In genomic region chr15:58476525-58477162, GRCh38 we compare ENCODE assay signal across 1 cellular context.
TF ChIP-seq lines count a peak whose summit lies in the region.

No MANE protein-coding gene starts in this region.

TF ChIP-seq in HepG2, 621 proteins besides CTCF, POLR2A, EP300 and RAD21 (continued from another document and continues in another):
- TF ChIP-seq, protein P1, sequence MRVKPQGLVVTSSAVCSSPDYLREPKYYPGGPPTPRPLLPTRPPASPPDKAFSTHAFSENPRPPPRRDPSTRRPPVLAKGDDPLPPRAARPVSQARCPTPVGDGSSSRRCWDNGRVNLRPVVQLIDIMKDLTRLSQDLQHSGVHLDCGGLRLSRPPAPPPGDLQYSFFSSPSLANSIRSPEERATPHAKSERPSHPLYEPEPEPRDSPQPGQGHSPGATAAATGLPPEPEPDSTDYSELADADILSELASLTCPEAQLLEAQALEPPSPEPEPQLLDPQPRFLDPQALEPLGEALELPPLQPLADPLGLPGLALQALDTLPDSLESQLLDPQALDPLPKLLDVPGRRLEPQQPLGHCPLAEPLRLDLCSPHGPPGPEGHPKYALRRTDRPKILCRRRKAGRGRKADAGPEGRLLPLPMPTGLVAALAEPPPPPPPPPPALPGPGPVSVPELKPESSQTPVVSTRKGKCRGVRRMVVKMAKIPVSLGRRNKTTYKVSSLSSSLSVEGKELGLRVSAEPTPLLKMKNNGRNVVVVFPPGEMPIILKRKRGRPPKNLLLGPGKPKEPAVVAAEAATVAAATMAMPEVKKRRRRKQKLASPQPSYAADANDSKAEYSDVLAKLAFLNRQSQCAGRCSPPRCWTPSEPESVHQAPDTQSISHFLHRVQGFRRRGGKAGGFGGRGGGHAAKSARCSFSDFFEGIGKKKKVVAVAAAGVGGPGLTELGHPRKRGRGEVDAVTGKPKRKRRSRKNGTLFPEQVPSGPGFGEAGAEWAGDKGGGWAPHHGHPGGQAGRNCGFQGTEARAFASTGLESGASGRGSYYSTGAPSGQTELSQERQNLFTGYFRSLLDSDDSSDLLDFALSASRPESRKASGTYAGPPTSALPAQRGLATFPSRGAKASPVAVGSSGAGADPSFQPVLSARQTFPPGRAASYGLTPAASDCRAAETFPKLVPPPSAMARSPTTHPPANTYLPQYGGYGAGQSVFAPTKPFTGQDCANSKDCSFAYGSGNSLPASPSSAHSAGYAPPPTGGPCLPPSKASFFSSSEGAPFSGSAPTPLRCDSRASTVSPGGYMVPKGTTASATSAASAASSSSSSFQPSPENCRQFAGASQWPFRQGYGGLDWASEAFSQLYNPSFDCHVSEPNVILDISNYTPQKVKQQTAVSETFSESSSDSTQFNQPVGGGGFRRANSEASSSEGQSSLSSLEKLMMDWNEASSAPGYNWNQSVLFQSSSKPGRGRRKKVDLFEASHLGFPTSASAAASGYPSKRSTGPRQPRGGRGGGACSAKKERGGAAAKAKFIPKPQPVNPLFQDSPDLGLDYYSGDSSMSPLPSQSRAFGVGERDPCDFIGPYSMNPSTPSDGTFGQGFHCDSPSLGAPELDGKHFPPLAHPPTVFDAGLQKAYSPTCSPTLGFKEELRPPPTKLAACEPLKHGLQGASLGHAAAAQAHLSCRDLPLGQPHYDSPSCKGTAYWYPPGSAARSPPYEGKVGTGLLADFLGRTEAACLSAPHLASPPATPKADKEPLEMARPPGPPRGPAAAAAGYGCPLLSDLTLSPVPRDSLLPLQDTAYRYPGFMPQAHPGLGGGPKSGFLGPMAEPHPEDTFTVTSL (CRISPR knock-in tag; IDR thresholded peaks at IDR 0.05; ENCODE audit: borderline replicate concordance), result no peak
- TF ChIP-seq, protein P2, sequence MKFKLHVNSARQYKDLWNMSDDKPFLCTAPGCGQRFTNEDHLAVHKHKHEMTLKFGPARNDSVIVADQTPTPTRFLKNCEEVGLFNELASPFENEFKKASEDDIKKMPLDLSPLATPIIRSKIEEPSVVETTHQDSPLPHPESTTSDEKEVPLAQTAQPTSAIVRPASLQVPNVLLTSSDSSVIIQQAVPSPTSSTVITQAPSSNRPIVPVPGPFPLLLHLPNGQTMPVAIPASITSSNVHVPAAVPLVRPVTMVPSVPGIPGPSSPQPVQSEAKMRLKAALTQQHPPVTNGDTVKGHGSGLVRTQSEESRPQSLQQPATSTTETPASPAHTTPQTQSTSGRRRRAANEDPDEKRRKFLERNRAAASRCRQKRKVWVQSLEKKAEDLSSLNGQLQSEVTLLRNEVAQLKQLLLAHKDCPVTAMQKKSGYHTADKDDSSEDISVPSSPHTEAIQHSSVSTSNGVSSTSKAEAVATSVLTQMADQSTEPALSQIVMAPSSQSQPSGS (CRISPR knock-in tag; IDR thresholded peaks at IDR 0.05), result no peak
- TF ChIP-seq ZNF512 (CRISPR knock-in tag; IDR thresholded peaks at IDR 0.05), result no peak
- no peak for TF ChIP-seq CSRNP1 (CRISPR knock-in tag; IDR thresholded peaks at IDR 0.05)
- no peak for TF ChIP-seq ATF1 (CRISPR knock-in tag; IDR thresholded peaks at IDR 0.05)
- TF ChIP-seq, protein P3, sequence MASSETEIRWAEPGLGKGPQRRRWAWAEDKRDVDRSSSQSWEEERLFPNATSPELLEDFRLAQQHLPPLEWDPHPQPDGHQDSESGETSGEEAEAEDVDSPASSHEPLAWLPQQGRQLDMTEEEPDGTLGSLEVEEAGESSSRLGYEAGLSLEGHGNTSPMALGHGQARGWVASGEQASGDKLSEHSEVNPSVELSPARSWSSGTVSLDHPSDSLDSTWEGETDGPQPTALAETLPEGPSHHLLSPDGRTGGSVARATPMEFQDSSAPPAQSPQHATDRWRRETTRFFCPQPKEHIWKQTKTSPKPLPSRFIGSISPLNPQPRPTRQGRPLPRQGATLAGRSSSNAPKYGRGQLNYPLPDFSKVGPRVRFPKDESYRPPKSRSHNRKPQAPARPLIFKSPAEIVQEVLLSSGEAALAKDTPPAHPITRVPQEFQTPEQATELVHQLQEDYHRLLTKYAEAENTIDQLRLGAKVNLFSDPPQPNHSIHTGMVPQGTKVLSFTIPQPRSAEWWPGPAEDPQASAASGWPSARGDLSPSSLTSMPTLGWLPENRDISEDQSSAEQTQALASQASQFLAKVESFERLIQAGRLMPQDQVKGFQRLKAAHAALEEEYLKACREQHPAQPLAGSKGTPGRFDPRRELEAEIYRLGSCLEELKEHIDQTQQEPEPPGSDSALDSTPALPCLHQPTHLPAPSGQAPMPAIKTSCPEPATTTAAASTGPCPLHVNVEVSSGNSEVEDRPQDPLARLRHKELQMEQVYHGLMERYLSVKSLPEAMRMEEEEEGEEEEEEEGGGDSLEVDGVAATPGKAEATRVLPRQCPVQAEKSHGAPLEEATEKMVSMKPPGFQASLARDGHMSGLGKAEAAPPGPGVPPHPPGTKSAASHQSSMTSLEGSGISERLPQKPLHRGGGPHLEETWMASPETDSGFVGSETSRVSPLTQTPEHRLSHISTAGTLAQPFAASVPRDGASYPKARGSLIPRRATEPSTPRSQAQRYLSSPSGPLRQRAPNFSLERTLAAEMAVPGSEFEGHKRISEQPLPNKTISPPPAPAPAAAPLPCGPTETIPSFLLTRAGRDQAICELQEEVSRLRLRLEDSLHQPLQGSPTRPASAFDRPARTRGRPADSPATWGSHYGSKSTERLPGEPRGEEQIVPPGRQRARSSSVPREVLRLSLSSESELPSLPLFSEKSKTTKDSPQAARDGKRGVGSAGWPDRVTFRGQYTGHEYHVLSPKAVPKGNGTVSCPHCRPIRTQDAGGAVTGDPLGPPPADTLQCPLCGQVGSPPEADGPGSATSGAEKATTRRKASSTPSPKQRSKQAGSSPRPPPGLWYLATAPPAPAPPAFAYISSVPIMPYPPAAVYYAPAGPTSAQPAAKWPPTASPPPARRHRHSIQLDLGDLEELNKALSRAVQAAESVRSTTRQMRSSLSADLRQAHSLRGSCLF (CRISPR knock-in tag; IDR thresholded peaks at IDR 0.05; ENCODE audit: borderline replicate concordance), result no peak
- TF ChIP-seq, protein P4, sequence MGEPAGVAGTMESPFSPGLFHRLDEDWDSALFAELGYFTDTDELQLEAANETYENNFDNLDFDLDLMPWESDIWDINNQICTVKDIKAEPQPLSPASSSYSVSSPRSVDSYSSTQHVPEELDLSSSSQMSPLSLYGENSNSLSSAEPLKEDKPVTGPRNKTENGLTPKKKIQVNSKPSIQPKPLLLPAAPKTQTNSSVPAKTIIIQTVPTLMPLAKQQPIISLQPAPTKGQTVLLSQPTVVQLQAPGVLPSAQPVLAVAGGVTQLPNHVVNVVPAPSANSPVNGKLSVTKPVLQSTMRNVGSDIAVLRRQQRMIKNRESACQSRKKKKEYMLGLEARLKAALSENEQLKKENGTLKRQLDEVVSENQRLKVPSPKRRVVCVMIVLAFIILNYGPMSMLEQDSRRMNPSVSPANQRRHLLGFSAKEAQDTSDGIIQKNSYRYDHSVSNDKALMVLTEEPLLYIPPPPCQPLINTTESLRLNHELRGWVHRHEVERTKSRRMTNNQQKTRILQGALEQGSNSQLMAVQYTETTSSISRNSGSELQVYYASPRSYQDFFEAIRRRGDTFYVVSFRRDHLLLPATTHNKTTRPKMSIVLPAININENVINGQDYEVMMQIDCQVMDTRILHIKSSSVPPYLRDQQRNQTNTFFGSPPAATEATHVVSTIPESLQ (CRISPR knock-in tag; conservative IDR thresholded peaks at IDR 0.05), result no peak
- TF ChIP-seq FOXP1 (IDR thresholded peaks at IDR 0.05), result no peak
- TF ChIP-seq FOXP1 (CRISPR knock-in tag; IDR thresholded peaks at IDR 0.05), result no peak
- TF ChIP-seq, protein P5, sequence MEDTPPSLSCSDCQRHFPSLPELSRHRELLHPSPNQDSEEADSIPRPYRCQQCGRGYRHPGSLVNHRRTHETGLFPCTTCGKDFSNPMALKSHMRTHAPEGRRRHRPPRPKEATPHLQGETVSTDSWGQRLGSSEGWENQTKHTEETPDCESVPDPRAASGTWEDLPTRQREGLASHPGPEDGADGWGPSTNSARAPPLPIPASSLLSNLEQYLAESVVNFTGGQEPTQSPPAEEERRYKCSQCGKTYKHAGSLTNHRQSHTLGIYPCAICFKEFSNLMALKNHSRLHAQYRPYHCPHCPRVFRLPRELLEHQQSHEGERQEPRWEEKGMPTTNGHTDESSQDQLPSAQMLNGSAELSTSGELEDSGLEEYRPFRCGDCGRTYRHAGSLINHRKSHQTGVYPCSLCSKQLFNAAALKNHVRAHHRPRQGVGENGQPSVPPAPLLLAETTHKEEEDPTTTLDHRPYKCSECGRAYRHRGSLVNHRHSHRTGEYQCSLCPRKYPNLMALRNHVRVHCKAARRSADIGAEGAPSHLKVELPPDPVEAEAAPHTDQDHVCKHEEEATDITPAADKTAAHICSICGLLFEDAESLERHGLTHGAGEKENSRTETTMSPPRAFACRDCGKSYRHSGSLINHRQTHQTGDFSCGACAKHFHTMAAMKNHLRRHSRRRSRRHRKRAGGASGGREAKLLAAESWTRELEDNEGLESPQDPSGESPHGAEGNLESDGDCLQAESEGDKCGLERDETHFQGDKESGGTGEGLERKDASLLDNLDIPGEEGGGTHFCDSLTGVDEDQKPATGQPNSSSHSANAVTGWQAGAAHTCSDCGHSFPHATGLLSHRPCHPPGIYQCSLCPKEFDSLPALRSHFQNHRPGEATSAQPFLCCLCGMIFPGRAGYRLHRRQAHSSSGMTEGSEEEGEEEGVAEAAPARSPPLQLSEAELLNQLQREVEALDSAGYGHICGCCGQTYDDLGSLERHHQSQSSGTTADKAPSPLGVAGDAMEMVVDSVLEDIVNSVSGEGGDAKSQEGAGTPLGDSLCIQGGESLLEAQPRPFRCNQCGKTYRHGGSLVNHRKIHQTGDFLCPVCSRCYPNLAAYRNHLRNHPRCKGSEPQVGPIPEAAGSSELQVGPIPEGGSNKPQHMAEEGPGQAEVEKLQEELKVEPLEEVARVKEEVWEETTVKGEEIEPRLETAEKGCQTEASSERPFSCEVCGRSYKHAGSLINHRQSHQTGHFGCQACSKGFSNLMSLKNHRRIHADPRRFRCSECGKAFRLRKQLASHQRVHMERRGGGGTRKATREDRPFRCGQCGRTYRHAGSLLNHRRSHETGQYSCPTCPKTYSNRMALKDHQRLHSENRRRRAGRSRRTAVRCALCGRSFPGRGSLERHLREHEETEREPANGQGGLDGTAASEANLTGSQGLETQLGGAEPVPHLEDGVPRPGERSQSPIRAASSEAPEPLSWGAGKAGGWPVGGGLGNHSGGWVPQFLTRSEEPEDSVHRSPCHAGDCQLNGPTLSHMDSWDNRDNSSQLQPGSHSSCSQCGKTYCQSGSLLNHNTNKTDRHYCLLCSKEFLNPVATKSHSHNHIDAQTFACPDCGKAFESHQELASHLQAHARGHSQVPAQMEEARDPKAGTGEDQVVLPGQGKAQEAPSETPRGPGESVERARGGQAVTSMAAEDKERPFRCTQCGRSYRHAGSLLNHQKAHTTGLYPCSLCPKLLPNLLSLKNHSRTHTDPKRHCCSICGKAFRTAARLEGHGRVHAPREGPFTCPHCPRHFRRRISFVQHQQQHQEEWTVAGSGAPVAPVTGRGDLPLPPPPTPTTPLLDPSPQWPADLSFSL (CRISPR knock-in tag; IDR thresholded peaks at IDR 0.05), result no peak
- TF ChIP-seq NR2F6 (IDR thresholded peaks at IDR 0.05), result no peak
- TF ChIP-seq NR2F6 (CRISPR knock-in tag; IDR thresholded peaks at IDR 0.05), result no peak
- TF ChIP-seq DPF2 (CRISPR knock-in tag; IDR thresholded peaks at IDR 0.05; ENCODE audit: borderline replicate concordance, low read depth), result no peak; the same call in 1 of the 2 replicates
- 0 out of 2 replicates have a peak, but pooled peaks have one; percentile 29 for TF ChIP-seq MAF1 (CRISPR knock-in tag; IDR thresholded peaks at IDR 0.05; ENCODE audit: borderline replicate concordance)
- TF ChIP-seq ZNF790 (CRISPR knock-in tag; IDR thresholded peaks at IDR 0.05; ENCODE audit: borderline replicate concordance), result no peak
- no peak for TF ChIP-seq ZNF337 (CRISPR knock-in tag; IDR thresholded peaks at IDR 0.05; ENCODE audit: borderline replicate concordance, low read depth)
- TF ChIP-seq, protein P6, sequence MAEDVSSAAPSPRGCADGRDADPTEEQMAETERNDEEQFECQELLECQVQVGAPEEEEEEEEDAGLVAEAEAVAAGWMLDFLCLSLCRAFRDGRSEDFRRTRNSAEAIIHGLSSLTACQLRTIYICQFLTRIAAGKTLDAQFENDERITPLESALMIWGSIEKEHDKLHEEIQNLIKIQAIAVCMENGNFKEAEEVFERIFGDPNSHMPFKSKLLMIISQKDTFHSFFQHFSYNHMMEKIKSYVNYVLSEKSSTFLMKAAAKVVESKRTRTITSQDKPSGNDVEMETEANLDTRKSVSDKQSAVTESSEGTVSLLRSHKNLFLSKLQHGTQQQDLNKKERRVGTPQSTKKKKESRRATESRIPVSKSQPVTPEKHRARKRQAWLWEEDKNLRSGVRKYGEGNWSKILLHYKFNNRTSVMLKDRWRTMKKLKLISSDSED (CRISPR knock-in tag; IDR thresholded peaks at IDR 0.05), result no peak
- TF ChIP-seq, protein P7, sequence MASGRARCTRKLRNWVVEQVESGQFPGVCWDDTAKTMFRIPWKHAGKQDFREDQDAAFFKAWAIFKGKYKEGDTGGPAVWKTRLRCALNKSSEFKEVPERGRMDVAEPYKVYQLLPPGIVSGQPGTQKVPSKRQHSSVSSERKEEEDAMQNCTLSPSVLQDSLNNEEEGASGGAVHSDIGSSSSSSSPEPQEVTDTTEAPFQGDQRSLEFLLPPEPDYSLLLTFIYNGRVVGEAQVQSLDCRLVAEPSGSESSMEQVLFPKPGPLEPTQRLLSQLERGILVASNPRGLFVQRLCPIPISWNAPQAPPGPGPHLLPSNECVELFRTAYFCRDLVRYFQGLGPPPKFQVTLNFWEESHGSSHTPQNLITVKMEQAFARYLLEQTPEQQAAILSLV (CRISPR knock-in tag; IDR thresholded peaks at IDR 0.05; ENCODE audit: borderline replicate concordance), result no peak
- TF ChIP-seq XRCC5 (optimal IDR thresholded peaks at IDR 0.05; ENCODE audit: low read length), result no peak
- no peak for TF ChIP-seq ZNF431 (CRISPR knock-in tag; IDR thresholded peaks at IDR 0.05; ENCODE audit: borderline replicate concordance, low read depth)
- no peak for TF ChIP-seq NR2F2 (IDR thresholded peaks at IDR 0.05; ENCODE audit: borderline replicate concordance, low read depth)
- peak; percentile 29 for TF ChIP-seq YY1 (IDR thresholded peaks at IDR 0.05; ENCODE audit: insufficient read depth, insufficient replicate concordance, low read depth, low read length)
- TF ChIP-seq ZMYM3 (CRISPR knock-in tag; IDR thresholded peaks at IDR 0.05), result 0 out of 2 replicates have a peak, but pooled peaks have one; percentile 12
